33 cellular contexts compared by ENCODE assay signal in the genomic region with DNA sequence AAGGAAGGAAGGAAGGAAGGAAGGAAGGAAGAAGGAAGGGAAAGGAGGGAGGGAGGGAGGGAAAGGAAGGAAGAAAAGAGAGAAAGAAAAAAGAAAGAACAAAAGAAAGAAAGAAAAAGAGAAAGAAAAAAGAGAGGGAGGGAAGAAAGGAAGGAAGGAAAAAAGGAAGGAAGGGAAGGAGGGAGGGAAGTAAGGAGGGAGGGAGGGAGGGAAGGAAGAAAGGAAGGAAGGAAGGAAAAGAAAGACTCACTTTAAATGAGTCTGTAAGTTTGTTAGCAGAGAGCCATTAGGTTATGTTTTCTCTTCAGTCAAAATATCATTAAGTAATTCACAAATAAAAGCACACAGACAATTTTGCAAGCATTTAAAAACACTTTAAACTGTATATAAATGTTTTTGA. TPM values are rescaled to one million over a fixed set of nuclear protein-coding genes. Genes with fewer than 3 reads are reported as not detected.
A peak's percentile ranks its signal among the peaks of the same experiment; 100 is the strongest.
DNase-seq lines count a peak whose midpoint lies in the region; ATAC-seq, FAIRE-seq and TF ChIP-seq lines count a peak whose summit lies in the region.
"Had no signal": no experiment of that assay in that cellular context is flagged by ENCODE, and none has a peak within 500 bp of the region (broad histone marks: within the 10 kb centered on the region; RNA-seq: fewer than 3 reads in every experiment).

No MANE protein-coding gene starts in this region.

- no peak overlapping the region for H2AFZ ChIP-seq in K562 (ENCODE audit: low read depth, low read length)

- H3K36me3 ChIP-seq in HEK293 (ENCODE audit: control insufficient read depth in 2 of 2, insufficient read depth in 1 of 2, low read length in 2 of 2) (no peaks in the 10 kb centered on the region), SK-N-MC (ENCODE audit: insufficient read depth, low read length) (no peaks in the 10 kb centered on the region), K562 (ENCODE audit: control insufficient read depth, insufficient read depth, low read length) (no peaks in the 10 kb centered on the region)
- H3K36me3 ChIP-seq: BE2C; BLaER1; BLaER1 treated with 17β-estradiol and CSF1 and Interleukin-3, amounts not matched to agents 10 nM and 100 nM had no signal

- CTCF ChIA-PET in HEK293 (lab: Yijun Ruan, JAX) = no interaction called here
- CTCF ChIA-PET in K562 (lab: Yijun Ruan, JAX; ENCODE audit: low intra/inter-chr PET ratio) = no interaction called here

- FAIRE-seq in K562 (lab: Jason Lieb, UNC) = no peak
- FAIRE-seq: A204.1, A549, D721Med had no signal

- H3K4me3 ChIP-seq in HEK293 (ENCODE audit: low read depth, low read length) (no peak overlapping the region), SK-N-MC (no peak overlapping the region), K562 (no peak overlapping the region), coronary artery (no peak overlapping the region)
- H3K4me3 ChIP-seq: A549; BLaER1; BLaER1 treated with 17β-estradiol and CSF1 and Interleukin-3, amounts not matched to agents 10 nM and 100 nM had no signal

- no peak for TF ChIP-seq POLR2A in K562 (conservative IDR thresholded peaks at IDR 0.05)

- H3K9ac ChIP-seq in SK-N-MC (ENCODE audit: insufficient read length) = no peak overlapping the region
- no peak overlapping the region for H3K9ac ChIP-seq in K562 (ENCODE audit: insufficient read depth in 1 of 2, low read depth in 2 of 2, low read length in 2 of 2)
- H3K9ac ChIP-seq: BLaER1; BLaER1 treated with 17β-estradiol and CSF1 and Interleukin-3, amounts not matched to agents 10 nM and 100 nM had no signal

- no peak for TF ChIP-seq CTCF in HEK293 (tag by site-specific recombination; IDR thresholded peaks at IDR 0.05)
- TF ChIP-seq CTCF in K562 (IDR thresholded peaks at IDR 0.05 in 2 of 3, conservative IDR thresholded peaks at IDR 0.05 in 1 of 3; ENCODE audit: insufficient read depth in 2 of 3, low read depth in 1 of 3, low read length in 3 of 3) = no peak
- TF ChIP-seq CTCF in foreskin keratinocyte (conservative IDR thresholded peaks at IDR 0.05) = no peak
- TF ChIP-seq CTCF in coronary artery (IDR thresholded peaks at IDR 0.05) = no peak

- H3K9me3 ChIP-seq in HEK293 (ENCODE audit: control insufficient read depth, insufficient read depth, low read depth, low read length) (no peaks in the 10 kb centered on the region), SK-N-MC (ENCODE audit: low read depth, low read length) (no peaks in the 10 kb centered on the region), K562 (replicated peaks; ENCODE audit: control insufficient read depth, insufficient read depth, low read depth, low read length) (no peaks in the 10 kb centered on the region)
- H3K9me3 ChIP-seq: A549; BE2C; BLaER1; BLaER1 treated with 17β-estradiol and CSF1 and Interleukin-3, amounts not matched to agents 10 nM and 100 nM; Caco-2 had no signal

- no peaks in the 10 kb centered on the region; the same call in 1 of the 2 replicates for H3K4me1 ChIP-seq in HEK293 (ENCODE audit: control insufficient read depth, insufficient read depth, low read length)
- no peaks in the 10 kb centered on the region for H3K4me1 ChIP-seq in K562 (replicated peaks in 1 of 2; ENCODE audit: control insufficient read depth in 2 of 2, insufficient read depth in 2 of 2, low read length in 2 of 2)
- H3K4me1 ChIP-seq in foreskin keratinocyte = no peaks in the 10 kb centered on the region
- H3K4me1 ChIP-seq: A549; BE2C; BLaER1; BLaER1 treated with 17β-estradiol and CSF1 and Interleukin-3, amounts not matched to agents 10 nM and 100 nM; Caco-2 had no signal

- no peaks in the 10 kb centered on the region for H4K20me1 ChIP-seq in K562 (replicated peaks; ENCODE audit: control insufficient read depth, insufficient read depth, low read length)
- H4K20me1 ChIP-seq: BLaER1; BLaER1 treated with 17β-estradiol and CSF1 and Interleukin-3, amounts not matched to agents 10 nM and 100 nM had no signal

- H3K27me3 ChIP-seq in K562 (ENCODE audit: control insufficient read depth in 2 of 2, insufficient read depth in 2 of 2, low read length in 2 of 2) (peaks cover 17 to 21% of the 10 kb centered on the region in 2 experiments; a peak in 3 of 5 replicates), foreskin keratinocyte (no peaks in the 10 kb centered on the region)
- H3K27me3 ChIP-seq: BE2C; BLaER1; BLaER1 treated with 17β-estradiol and CSF1 and Interleukin-3, amounts not matched to agents 10 nM and 100 nM had no signal

- intact Hi-C loops in K562 (cut with micrococcal nuclease) = no loop called here

- no peaks in the 10 kb centered on the region for H3K79me2 ChIP-seq in K562 (ENCODE audit: control insufficient read depth, insufficient read depth, low read length)

- no peak overlapping the region for H3K4me2 ChIP-seq in K562 (ENCODE audit: insufficient read depth, low read length)
- H3K4me2 ChIP-seq: A549; BLaER1; BLaER1 treated with 17β-estradiol and CSF1 and Interleukin-3, amounts not matched to agents 10 nM and 100 nM had no signal

- POLR2A ChIA-PET in HEK293 (lab: Yijun Ruan, JAX) (no interaction called here), K562 (lab: Yijun Ruan, JAX) (no interaction called here)

- H3K27ac ChIP-seq in HEK293 (ENCODE audit: extremely low read depth, low read depth, low read length) (no peak overlapping the region), SK-N-MC (peak overlapping the region; percentile 77; the same call in 1 of the 2 replicates), K562 (ENCODE audit: extremely low read depth, low read depth, low read length) (no peak overlapping the region), foreskin keratinocyte (no peak overlapping the region), coronary artery (no peak overlapping the region)
- H3K27ac ChIP-seq: 22Rv1; A549; BLaER1; BLaER1 treated with 17β-estradiol and CSF1 and Interleukin-3, amounts not matched to agents 10 nM and 100 nM; C4-2B had no signal

- in situ Hi-C loops in K562 (cut with MboI) = no loop called here

- H3K9me1 ChIP-seq in K562 (ENCODE audit: control insufficient read depth, insufficient read depth, low read length) = no peaks in the 10 kb centered on the region

- no peak for TF ChIP-seq RAD21 in K562 (CRISPR knock-in tag; conservative IDR thresholded peaks at IDR 0.05 in 1 of 2, IDR thresholded peaks at IDR 0.05 in 1 of 2)

- TF ChIP-seq EP300 in K562 (IDR thresholded peaks at IDR 0.05; ENCODE audit: low read length) = no peak

- ATAC-seq in K562 = no peak
- no peak for ATAC-seq in foreskin keratinocyte
- ATAC-seq: A549; CD8-positive, alpha-beta T cell had no signal

- BruUV-seq in K562 (replicated peaks; lab: Mats Ljungman, UMichigan) = no TSS peak

- DNase-seq in SK-N-MC (ENCODE audit: low read depth, low spot score) = no peak
- DNase-seq in K562 (ENCODE audit: extremely low read depth in 1 of 4, low spot score in 3 of 4) = no peak
- no peak for DNase-seq in DMS114 treated with DMSO at 0.1 percent for 48 hours (lab: John Stamatoyannopoulos, UW; ENCODE audit: unreplicated experiment)
- no peak for DNase-seq in foreskin keratinocyte
- DNase-seq in coronary artery (ENCODE audit: low spot score) = no peak
- DNase-seq: 8988T; ACHN; AML-193; BE2C; C1 segment of cervical spinal cord; Caco-2; Calu3; CD4-positive, alpha-beta memory T cell; CD4-positive, alpha-beta T cell; CD4-positive, CD25-positive, alpha-beta regulatory T cell; CD8-positive, alpha-beta memory T cell; CD8-positive, alpha-beta T cell; COR-L47; DMS 273 treated with DMSO at 0.1 percent for 48 hours; DMS153; DMS53; DMS79; DMS79 treated with DMSO at 0.1 percent for 48 hours; DND-41; EL had no signal

TF ChIP-seq in HEK293, 187 proteins besides CTCF, POLR2A, EP300 and RAD21:
- TF ChIP-seq ZNF292 (tag by site-specific recombination; IDR thresholded peaks at IDR 0.05; ENCODE audit: borderline replicate concordance, low read depth) (no peak), ZNF366 (tag by site-specific recombination; conservative IDR thresholded peaks at IDR 0.05) (peak; percentile 58)

TF ChIP-seq in K562, 482 proteins besides CTCF, POLR2A, EP300 and RAD21 (continues in another document):
- no peak for TF ChIP-seq MTF1 (CRISPR knock-in tag; IDR thresholded peaks at IDR 0.05; ENCODE audit: borderline replicate concordance)
- TF ChIP-seq, protein P1, sequence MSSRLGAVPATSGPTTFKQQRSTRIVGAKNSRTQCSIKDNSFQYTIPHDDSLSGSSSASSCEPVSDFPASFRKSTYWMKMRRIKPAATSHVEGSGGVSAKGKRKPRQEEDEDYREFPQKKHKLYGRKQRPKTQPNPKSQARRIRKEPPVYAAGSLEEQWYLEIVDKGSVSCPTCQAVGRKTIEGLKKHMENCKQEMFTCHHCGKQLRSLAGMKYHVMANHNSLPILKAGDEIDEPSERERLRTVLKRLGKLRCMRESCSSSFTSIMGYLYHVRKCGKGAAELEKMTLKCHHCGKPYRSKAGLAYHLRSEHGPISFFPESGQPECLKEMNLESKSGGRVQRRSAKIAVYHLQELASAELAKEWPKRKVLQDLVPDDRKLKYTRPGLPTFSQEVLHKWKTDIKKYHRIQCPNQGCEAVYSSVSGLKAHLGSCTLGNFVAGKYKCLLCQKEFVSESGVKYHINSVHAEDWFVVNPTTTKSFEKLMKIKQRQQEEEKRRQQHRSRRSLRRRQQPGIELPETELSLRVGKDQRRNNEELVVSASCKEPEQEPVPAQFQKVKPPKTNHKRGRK (tag; IDR thresholded peaks at IDR 0.05) = peak; percentile 81

RNA-seq across cellular contexts. Expression of a gene that starts 44.0 kb away (rescaled TPM):
- 5.2 and 8.1 TPM in 2 replicates for total RNA-seq in K562 (2011; cell fraction: chromatin; rRNA removed; ENCODE audit: low replicate concordance)
- total RNA-seq in K562 (2011; cell fraction: nucleolus; rRNA removed) = 2.0 and 3.2 TPM in 2 replicates
- 5.5 and 5.9 TPM in 2 replicates for total RNA-seq in K562 (2011; cell fraction: nucleoplasm; rRNA removed)
- total RNA-seq in K562 (2014; rRNA removed) (1.2 and 1.7 TPM in 2 replicates), K562 (2014; rRNA removed; fragmentation: Illumina TruSeq; extraction: Trizol) (1.7 and 2.2 TPM in 2 replicates), K562 (2015; rRNA removed; fragmentation: Illumina TruSeq; extraction: Trizol) (1.8 and 2.0 TPM in 2 replicates), K562 (2021) (3.2 and 3.5 TPM in 2 replicates), foreskin keratinocyte (7.3 and 7.8 TPM in 2 replicates)
- polyA plus RNA-seq in K562 (2011; rRNA removed) (0.31 and 1.5 TPM in 2 replicates), K562 (2014; fragmentation: Illumina TruSeq; extraction: Trizol) (1.4 and 1.6 TPM in 2 replicates), K562 (2014; fragmentation: Nextera tagmentation; extraction: Ambion mirVana) (1 to 10 TPM in 1 of 2 experiments, under 1 TPM in 1; 0.35 to 1.2 TPM), K562 (2014; rRNA removed) (0.76 and 2.3 TPM in 2 replicates), foreskin keratinocyte (1.3 and 1.4 TPM in 2 replicates)
- 0.22 and 1.3 TPM in 2 replicates for polyA plus RNA-seq in K562 (2011; cell fraction: cytosol; rRNA removed)
- 0.10 and 1.8 TPM in 2 replicates for polyA plus RNA-seq in K562 (2011; cell fraction: nucleus; rRNA removed)
- 1.1 and 2.6 TPM in 2 replicates for polyA plus RNA-seq in K562 (2012)
- 0.45 and 4.5 TPM in 2 replicates for polyA minus RNA-seq in K562 (2011; rRNA and poly(A)+ RNA removed)
- polyA minus RNA-seq in K562 (2011; cell fraction: cytosol; rRNA and poly(A)+ RNA removed) = 0.27 and 2.4 TPM in 2 replicates
- 0.78 and 5.9 TPM in 2 replicates for polyA minus RNA-seq in K562 (2011; cell fraction: nucleus; rRNA and poly(A)+ RNA removed)
- total RNA-seq: CD4-positive, CD25-positive, alpha-beta regulatory T cell had no signal
- polyA plus RNA-seq: CD8-positive, alpha-beta memory T cell had no signal
